ENCODE assay signal across 1 cellular context in the genomic region with DNA sequence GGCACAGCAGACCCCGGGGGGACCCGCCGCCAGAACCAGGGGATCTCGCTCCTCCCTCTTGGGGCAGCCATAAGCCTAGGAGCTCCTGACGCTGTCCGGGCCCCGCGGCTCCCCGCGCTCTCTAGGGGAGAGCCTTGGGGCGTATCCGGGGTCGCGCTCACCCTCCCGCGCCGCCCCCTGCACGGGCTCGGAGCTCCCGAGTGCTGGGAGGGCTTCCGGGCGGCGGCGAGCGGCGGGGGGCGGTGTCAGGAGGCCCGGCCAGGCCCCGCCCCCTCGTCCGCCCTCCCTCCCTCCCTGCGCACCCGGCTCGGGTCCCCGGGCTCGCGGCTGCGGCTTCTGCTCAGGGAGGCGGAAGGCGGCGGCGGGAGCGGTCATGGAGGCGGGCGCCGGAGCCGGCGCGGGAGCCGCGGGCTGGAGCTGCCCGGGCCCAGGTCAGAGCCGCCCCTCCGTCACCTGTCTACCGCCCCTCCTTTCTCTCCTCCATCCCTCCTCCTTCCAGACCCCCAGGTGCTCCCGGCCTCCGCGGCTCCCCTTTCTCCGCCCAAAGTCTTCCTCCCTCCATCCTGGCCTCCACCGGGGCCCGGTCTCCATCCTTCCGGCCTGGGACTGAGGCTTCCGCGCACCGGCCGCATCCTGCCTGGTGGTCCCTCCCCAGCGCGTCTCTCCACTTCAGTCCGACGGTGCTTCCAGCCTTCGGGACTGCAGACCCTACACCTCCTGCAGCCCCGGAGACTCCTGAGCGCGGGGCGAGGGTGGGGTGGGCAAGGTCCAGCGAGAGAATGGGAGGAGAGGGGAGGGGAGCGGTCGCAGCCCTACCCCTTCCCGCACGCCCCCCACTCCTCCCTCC.
A peak's percentile ranks its signal among the peaks of the same experiment; 100 is the strongest.
TF ChIP-seq lines count a peak whose summit lies in the region.

No MANE protein-coding gene starts in this region.

TF ChIP-seq in SK-N-SH, 30 proteins besides CTCF, POLR2A, EP300 and RAD21 (continued from another document):
- TF ChIP-seq MAX (IDR thresholded peaks at IDR 0.05; ENCODE audit: low read depth), result peak; percentile 6; the same call in 1 of the 2 replicates
- TF ChIP-seq USF2 (IDR thresholded peaks at IDR 0.05; ENCODE audit: borderline replicate concordance, low read depth, low read length), result no peak
- peak; percentile 51; the same call in 1 of the 2 replicates for TF ChIP-seq POLR2AphosphoS5 (IDR thresholded peaks at IDR 0.05; ENCODE audit: low read depth, low read length)
- TF ChIP-seq, protein P1, sequence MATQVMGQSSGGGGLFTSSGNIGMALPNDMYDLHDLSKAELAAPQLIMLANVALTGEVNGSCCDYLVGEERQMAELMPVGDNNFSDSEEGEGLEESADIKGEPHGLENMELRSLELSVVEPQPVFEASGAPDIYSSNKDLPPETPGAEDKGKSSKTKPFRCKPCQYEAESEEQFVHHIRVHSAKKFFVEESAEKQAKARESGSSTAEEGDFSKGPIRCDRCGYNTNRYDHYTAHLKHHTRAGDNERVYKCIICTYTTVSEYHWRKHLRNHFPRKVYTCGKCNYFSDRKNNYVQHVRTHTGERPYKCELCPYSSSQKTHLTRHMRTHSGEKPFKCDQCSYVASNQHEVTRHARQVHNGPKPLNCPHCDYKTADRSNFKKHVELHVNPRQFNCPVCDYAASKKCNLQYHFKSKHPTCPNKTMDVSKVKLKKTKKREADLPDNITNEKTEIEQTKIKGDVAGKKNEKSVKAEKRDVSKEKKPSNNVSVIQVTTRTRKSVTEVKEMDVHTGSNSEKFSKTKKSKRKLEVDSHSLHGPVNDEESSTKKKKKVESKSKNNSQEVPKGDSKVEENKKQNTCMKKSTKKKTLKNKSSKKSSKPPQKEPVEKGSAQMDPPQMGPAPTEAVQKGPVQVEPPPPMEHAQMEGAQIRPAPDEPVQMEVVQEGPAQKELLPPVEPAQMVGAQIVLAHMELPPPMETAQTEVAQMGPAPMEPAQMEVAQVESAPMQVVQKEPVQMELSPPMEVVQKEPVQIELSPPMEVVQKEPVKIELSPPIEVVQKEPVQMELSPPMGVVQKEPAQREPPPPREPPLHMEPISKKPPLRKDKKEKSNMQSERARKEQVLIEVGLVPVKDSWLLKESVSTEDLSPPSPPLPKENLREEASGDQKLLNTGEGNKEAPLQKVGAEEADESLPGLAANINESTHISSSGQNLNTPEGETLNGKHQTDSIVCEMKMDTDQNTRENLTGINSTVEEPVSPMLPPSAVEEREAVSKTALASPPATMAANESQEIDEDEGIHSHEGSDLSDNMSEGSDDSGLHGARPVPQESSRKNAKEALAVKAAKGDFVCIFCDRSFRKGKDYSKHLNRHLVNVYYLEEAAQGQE (IDR thresholded peaks at IDR 0.05; ENCODE audit: low read depth, low read length), result 0 out of 2 replicates have a peak, but pooled peaks have one; percentile 1
- no peak for TF ChIP-seq CHD2 (IDR thresholded peaks at IDR 0.05; ENCODE audit: low read length, partially characterized antibody)
- no peak for TF ChIP-seq GATA2 (CRISPR knock-in tag; IDR thresholded peaks at IDR 0.05)
- no peak for TF ChIP-seq FOXJ3 (CRISPR knock-in tag; IDR thresholded peaks at IDR 0.05)
- 0 out of 2 replicates have a peak, but pooled peaks have one; percentile 9 for TF ChIP-seq SIN3A (IDR thresholded peaks at IDR 0.05; ENCODE audit: borderline replicate concordance, low read depth, low read length)
- TF ChIP-seq RFX5 (IDR thresholded peaks at IDR 0.05; ENCODE audit: low read length), result no peak
- TF ChIP-seq YY1 (IDR thresholded peaks at IDR 0.05; ENCODE audit: low read depth), result peak; percentile 22; the same call in 1 of the 2 replicates
- TF ChIP-seq MXI1 (IDR thresholded peaks at IDR 0.05; ENCODE audit: low read depth, low read length), result peak; percentile 45
- peak; percentile 54 for TF ChIP-seq NRF1 (IDR thresholded peaks at IDR 0.05; ENCODE audit: low read depth, low read length)
- no peak for TF ChIP-seq FOXM1 (IDR thresholded peaks at IDR 0.05; ENCODE audit: low read depth)
